Comparison of ENCODE assay signal across 16 cellular contexts in the genomic region with DNA sequence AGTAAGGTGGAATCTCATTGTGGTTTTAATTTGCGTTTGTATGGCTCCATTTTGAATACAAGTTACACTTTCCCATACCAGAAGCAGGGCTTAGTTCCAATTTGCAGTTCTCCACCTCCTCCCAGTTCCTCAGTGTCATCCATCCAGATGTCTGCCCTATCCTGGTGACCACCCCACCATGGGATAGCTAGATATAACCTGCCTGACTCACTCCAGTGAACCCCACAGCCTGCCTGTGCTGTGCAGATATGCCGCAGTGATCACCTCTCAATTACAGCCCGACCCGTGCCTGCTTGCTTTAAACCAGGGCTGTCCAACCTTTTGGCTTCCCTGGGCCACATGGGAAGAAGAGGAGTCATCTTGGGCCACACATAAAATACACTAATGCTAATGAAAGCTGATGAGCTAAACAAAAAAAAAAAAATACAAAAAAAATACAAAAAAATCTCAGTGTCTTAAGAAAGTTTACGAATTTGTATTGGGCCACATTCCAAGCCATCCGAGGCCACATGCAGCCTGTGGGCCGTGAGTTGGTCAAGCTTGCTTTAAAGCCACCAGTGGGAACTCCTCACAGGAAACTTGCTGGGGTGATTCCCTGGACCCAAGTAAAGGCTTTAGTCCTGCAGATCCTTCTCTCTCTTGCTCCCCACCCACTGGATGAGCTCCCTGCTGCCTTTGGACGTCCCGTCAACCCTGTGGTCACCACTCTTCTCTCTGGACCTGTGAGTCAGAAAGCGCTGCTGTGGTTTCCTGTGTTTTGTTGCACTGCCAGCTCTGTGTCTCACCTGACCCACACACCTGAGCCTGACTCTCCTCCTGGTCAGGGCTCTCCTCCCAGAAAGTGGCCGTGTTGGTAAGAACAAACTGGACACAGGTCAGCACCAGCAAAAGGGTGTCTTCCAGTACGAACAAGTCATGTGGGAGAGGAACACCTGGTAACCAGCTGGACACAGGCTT.
DNase-seq lines count a peak whose midpoint lies in the region; ATAC-seq and TF ChIP-seq lines count a peak whose summit lies in the region.
"Had no signal": no experiment of that assay in that cellular context is flagged by ENCODE, and none has a peak within 500 bp of the region (broad histone marks: within the 10 kb centered on the region; RNA-seq: fewer than 3 reads in every experiment).

No MANE protein-coding gene starts in this region.

- H3K27ac Mint-ChIP-seq in GM23338 (no peak overlapping the region), T-helper 17 cell (no peak overlapping the region)
- H3K27ac Mint-ChIP-seq in activated T-helper 17 cell treated with anti-CD3 and anti-CD28 coated beads, Interleukin-2, amount 50 U/mL, for 72 hours, result no peak overlapping the region
- H3K27ac Mint-ChIP-seq: activated naive CD8-positive, alpha-beta T cell; B cell; stimulated activated memory B cell treated with anti-CD40 and anti-IgM and Interleukin-4, amounts not matched to agents 10 μg/mL and 1 μg/mL and 100 μg/mL, for 72 hours; type B pancreatic cell had no signal

- no peak for TF ChIP-seq POLR2A in right lobe of liver (IDR thresholded peaks at IDR 0.05)

- H3K4me3 ChIP-seq in GM23338 (no peak overlapping the region), right lobe of liver (no peak overlapping the region), psoas muscle (no peak overlapping the region)

- DNase-seq in GM23338 (ENCODE audit: low spot score) (no peak), LoVo (ENCODE audit: low spot score) (peak; percentile 25), right lobe of liver (no peak), T-helper 17 cell (no peak), psoas muscle (no peak)
- DNase-seq: head of caudate nucleus, NCI-H1092 had no signal

- no peak overlapping the region for H3K4me3 Mint-ChIP-seq in GM23338
- no peak overlapping the region for H3K4me3 Mint-ChIP-seq in activated T-helper 17 cell treated with anti-CD3 and anti-CD28 coated beads, Interleukin-2, amount 50 U/mL, for 72 hours
- no peak overlapping the region for H3K4me3 Mint-ChIP-seq in T-helper 17 cell
- H3K4me3 Mint-ChIP-seq: activated naive CD8-positive, alpha-beta T cell; B cell; naive thymus-derived CD8-positive, alpha-beta T cell; stimulated activated memory B cell treated with anti-CD40 and anti-IgM and Interleukin-4, amounts not matched to agents 10 μg/mL and 1 μg/mL and 100 μg/mL, for 72 hours; type B pancreatic cell had no signal

- no peak overlapping the region for H3K27ac ChIP-seq in GM23338 (ENCODE audit: low read depth)
- no peak overlapping the region for H3K27ac ChIP-seq in right lobe of liver
- H3K27ac ChIP-seq in psoas muscle, result no peak overlapping the region
- H3K27ac ChIP-seq: RWPE1 had no signal

- ATAC-seq in GM23338 (no peak), right lobe of liver (peak in 3 of 4 donors; percentile 19 to 28 (median 27)), T-helper 17 cell (no peak), psoas muscle (no peak), HG03039 (IDR thresholded peaks at IDR 0.05; ENCODE audit: unreplicated experiment) (no peak), GM19395 (IDR thresholded peaks at IDR 0.05; ENCODE audit: unreplicated experiment) (no peak)
- peak; percentile 72 for ATAC-seq in activated T-helper 17 cell treated with anti-CD3 and anti-CD28 coated beads, Interleukin-2, amount 50 U/mL, for 72 hours (replicated peaks)
- ATAC-seq: naive thymus-derived CD8-positive, alpha-beta T cell; stimulated activated memory B cell treated with anti-CD40 and anti-IgM and Interleukin-4, amounts not matched to agents 10 μg/mL and 1 μg/mL and 100 μg/mL, for 72 hours had no signal

- H3K9me3 ChIP-seq in right lobe of liver, result peaks cover 0 to 5% (median 0%) of the 10 kb centered on the region in 4 donors
- no peaks in the 10 kb centered on the region for H3K9me3 ChIP-seq in T-helper 17 cell (ENCODE audit: control insufficient read depth, low read length, poor library complexity, severe bottlenecking)
- peaks cover 6% of the 10 kb centered on the region for H3K9me3 ChIP-seq in psoas muscle

- 0 out of 2 replicates have a peak, but pooled peaks cover 4% of the 10 kb centered on the region for H3K9me2 ChIP-seq in GM23338 (ENCODE audit: insufficient read depth)

- WGBS in right lobe of liver (ENCODE audit: insufficient coverage, low coverage, low lambda C conversion rate, missing lambda C conversion rate), result 78% methylated on average over 8 of the region's 12 CpGs
- WGBS in psoas muscle, 3 donors, result 88 to 90% (median 90%) methylated on average over 12 of the region's 12 CpGs

- no peak overlapping the region for H3K4me2 ChIP-seq in GM23338

- no peaks in the 10 kb centered on the region for H4K20me1 ChIP-seq in GM23338 (replicated peaks; ENCODE audit: insufficient read depth)

- no peaks in the 10 kb centered on the region for H3K79me2 ChIP-seq in GM23338 (replicated peaks; ENCODE audit: insufficient read depth)

- H3K27me3 Mint-ChIP-seq in GM23338 (ENCODE audit: insufficient read depth, low read depth, poor library complexity) (peaks cover 5% of the 10 kb centered on the region), T-helper 17 cell (no peaks in the 10 kb centered on the region)
- H3K27me3 Mint-ChIP-seq in activated T-helper 17 cell treated with anti-CD3 and anti-CD28 coated beads, Interleukin-2, amount 50 U/mL, for 72 hours, result no peaks in the 10 kb centered on the region
- H3K27me3 Mint-ChIP-seq: activated naive CD8-positive, alpha-beta T cell; B cell; naive thymus-derived CD8-positive, alpha-beta T cell; stimulated activated memory B cell treated with anti-CD40 and anti-IgM and Interleukin-4, amounts not matched to agents 10 μg/mL and 1 μg/mL and 100 μg/mL, for 72 hours; type B pancreatic cell had no signal

- peaks cover 24% of the 10 kb centered on the region; the same call in 2 of the 3 replicates for H3K36me3 Mint-ChIP-seq in GM23338 (ENCODE audit: low read depth)
- no peaks in the 10 kb centered on the region for H3K36me3 Mint-ChIP-seq in activated T-helper 17 cell treated with anti-CD3 and anti-CD28 coated beads, Interleukin-2, amount 50 U/mL, for 72 hours (ENCODE audit: low read depth)
- peaks cover 5% of the 10 kb centered on the region for H3K36me3 Mint-ChIP-seq in T-helper 17 cell (ENCODE audit: low read depth)
- H3K36me3 Mint-ChIP-seq: type B pancreatic cell had no signal

- intact Hi-C loops in right lobe of liver (cut with DNase I) (no loop called here), psoas muscle (cut with DNase I) (no loop called here)

- H3K4me1 ChIP-seq in GM23338 (ENCODE audit: insufficient read depth) (no peaks in the 10 kb centered on the region), right lobe of liver (no peaks in the 10 kb centered on the region), psoas muscle (no peaks in the 10 kb centered on the region)

- H3K9me3 Mint-ChIP-seq in GM23338, result peaks cover 47% of the 10 kb centered on the region
- no peaks in the 10 kb centered on the region for H3K9me3 Mint-ChIP-seq in activated T-helper 17 cell treated with anti-CD3 and anti-CD28 coated beads, Interleukin-2, amount 50 U/mL, for 72 hours

- H3K4me1 Mint-ChIP-seq in GM23338, result no peaks in the 10 kb centered on the region; the same call in 2 of the 3 replicates
- peaks cover 7% of the 10 kb centered on the region for H3K4me1 Mint-ChIP-seq in activated T-helper 17 cell treated with anti-CD3 and anti-CD28 coated beads, Interleukin-2, amount 50 U/mL, for 72 hours
- peaks cover 7% of the 10 kb centered on the region for H3K4me1 Mint-ChIP-seq in T-helper 17 cell

- no peaks in the 10 kb centered on the region for H3K27me3 ChIP-seq in GM23338 (ENCODE audit: insufficient read depth)
- no peaks in the 10 kb centered on the region for H3K27me3 ChIP-seq in right lobe of liver
- no peaks in the 10 kb centered on the region for H3K27me3 ChIP-seq in psoas muscle (ENCODE audit: insufficient read depth in 3 of 3, low read length in 2 of 3)

- 0 out of 2 replicates have a peak, but pooled peaks cover 2% of the 10 kb centered on the region for H3F3A ChIP-seq in GM23338 (replicated peaks; ENCODE audit: low read depth)

- H3K36me3 ChIP-seq in GM23338 (ENCODE audit: insufficient read depth) (peaks cover 11% of the 10 kb centered on the region; the same call in 1 of the 2 replicates), right lobe of liver (no peaks in the 10 kb centered on the region), psoas muscle (ENCODE audit: insufficient read depth in 1 of 2, low read depth in 1 of 2) (no peaks in the 10 kb centered on the region)

- TF ChIP-seq CTCF in GM23338 (conservative IDR thresholded peaks at IDR 0.05; ENCODE audit: low read depth in 2 of 2), result no peak
- no peak for TF ChIP-seq CTCF in right lobe of liver (IDR thresholded peaks at IDR 0.05)
- no peak for TF ChIP-seq CTCF in psoas muscle (IDR thresholded peaks at IDR 0.05)

- peak overlapping the region; percentile 69; the same call in 1 of the 2 replicates for H2AFZ ChIP-seq in GM23338

TF ChIP-seq in GM23338, 12 proteins besides CTCF, POLR2A, EP300 and RAD21:
- no peak for TF ChIP-seq REST (IDR thresholded peaks at IDR 0.05; ENCODE audit: unreplicated experiment)

Comparison
In these comparisons a context has a peak if more than half of its experiments do, and no peak if none do; other contexts are left out.
1. ATAC-seq: peak in activated T-helper 17 cell treated with anti-CD3 and anti-CD28 coated beads, Interleukin-2, amount 50 U/mL, for 72 hours (single experiment) and right lobe of liver (3 of 4); none in GM23338 (single experiment), T-helper 17 cell (single experiment), psoas muscle (0 of 4), HG03039 (single experiment) and GM19395 (single experiment).